ENCODE assay signal across 1 cellular context in the genomic region with DNA sequence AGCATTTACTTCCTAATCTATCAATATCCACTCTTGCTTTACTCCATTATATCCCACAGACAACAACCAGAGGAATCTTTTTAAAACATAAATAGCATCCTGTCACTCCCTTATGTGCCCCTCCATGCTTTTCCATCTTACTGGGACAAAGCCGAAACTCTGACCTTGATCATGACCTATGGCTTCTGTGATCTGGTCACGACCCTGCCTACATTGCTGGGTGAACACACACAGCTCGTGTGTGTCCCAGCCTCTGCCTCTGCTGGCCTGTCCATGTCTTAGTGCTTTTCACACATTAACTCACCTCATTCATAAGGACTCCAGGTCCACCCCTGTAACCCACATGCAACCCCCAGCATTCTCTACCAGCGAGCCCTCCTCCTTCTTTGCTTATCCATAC.
TF ChIP-seq lines count a peak whose summit lies in the region.

No MANE protein-coding gene starts in this region.

TF ChIP-seq in HepG2, 621 proteins besides CTCF, POLR2A, EP300 and RAD21:
- TF ChIP-seq ZNF552 (CRISPR knock-in tag; IDR thresholded peaks at IDR 0.05; ENCODE audit: borderline replicate concordance) (no peak), ZNF776 (CRISPR knock-in tag; IDR thresholded peaks at IDR 0.05) (no peak), ZSCAN5A (CRISPR knock-in tag; IDR thresholded peaks at IDR 0.05; ENCODE audit: borderline replicate concordance) (no peak), ZNF773 (CRISPR knock-in tag; IDR thresholded peaks at IDR 0.05; ENCODE audit: borderline replicate concordance) (no peak), YEATS2 (CRISPR knock-in tag; IDR thresholded peaks at IDR 0.05; ENCODE audit: borderline replicate concordance) (no peak), SNAPC5 (CRISPR knock-in tag; IDR thresholded peaks at IDR 0.05; ENCODE audit: borderline replicate concordance) (no peak)
- TF ChIP-seq, protein P1, sequence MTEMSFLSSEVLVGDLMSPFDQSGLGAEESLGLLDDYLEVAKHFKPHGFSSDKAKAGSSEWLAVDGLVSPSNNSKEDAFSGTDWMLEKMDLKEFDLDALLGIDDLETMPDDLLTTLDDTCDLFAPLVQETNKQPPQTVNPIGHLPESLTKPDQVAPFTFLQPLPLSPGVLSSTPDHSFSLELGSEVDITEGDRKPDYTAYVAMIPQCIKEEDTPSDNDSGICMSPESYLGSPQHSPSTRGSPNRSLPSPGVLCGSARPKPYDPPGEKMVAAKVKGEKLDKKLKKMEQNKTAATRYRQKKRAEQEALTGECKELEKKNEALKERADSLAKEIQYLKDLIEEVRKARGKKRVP (CRISPR knock-in tag; IDR thresholded peaks at IDR 0.05), result no peak
- TF ChIP-seq, protein P2, sequence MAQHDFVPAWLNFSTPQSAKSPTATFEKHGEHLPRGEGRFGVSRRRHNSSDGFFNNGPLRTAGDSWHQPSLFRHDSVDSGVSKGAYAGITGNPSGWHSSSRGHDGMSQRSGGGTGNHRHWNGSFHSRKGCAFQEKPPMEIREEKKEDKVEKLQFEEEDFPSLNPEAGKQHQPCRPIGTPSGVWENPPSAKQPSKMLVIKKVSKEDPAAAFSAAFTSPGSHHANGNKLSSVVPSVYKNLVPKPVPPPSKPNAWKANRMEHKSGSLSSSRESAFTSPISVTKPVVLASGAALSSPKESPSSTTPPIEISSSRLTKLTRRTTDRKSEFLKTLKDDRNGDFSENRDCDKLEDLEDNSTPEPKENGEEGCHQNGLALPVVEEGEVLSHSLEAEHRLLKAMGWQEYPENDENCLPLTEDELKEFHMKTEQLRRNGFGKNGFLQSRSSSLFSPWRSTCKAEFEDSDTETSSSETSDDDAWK (CRISPR knock-in tag; IDR thresholded peaks at IDR 0.05), result no peak
